1 cellular context compared by ENCODE assay signal in the genomic region with DNA sequence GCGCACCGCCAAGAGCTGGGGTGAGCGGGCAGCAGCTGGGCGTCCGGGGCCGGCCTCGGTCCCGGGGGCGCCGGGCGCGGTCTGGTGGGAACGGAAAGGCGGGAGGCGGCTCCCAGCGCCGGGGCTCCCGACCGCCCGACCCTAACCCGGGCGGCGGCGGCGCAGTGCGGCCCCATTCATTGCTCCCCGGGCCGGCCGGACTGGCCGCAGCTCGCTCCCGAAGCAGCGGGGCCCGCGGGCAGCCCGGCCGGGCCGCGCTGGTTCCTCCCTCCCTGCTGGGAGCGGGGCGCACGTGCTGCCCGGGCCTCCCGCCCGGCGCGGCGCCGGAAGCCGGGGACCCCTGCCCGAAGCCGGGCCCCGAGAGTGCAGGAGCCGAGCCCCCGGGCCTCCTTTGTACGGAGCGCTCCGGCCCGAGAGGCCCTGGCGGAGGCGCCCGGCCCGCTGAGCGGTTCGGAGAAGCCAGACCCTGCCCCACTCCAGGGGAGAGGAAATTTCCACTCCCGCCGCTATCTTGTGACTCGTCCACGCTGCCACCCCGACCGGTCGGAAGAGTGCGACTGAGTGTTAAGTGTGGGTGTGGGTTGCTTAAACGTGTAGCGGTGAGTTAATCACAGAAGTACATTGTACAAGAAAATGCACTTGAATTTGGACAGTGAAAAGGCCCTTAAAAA.
TF ChIP-seq lines count a peak whose summit lies in the region.

No MANE protein-coding gene starts in this region.

TF ChIP-seq in HepG2, 621 proteins besides CTCF, POLR2A, EP300 and RAD21 (continued from another document and continues in another):
- TF ChIP-seq, protein P1, sequence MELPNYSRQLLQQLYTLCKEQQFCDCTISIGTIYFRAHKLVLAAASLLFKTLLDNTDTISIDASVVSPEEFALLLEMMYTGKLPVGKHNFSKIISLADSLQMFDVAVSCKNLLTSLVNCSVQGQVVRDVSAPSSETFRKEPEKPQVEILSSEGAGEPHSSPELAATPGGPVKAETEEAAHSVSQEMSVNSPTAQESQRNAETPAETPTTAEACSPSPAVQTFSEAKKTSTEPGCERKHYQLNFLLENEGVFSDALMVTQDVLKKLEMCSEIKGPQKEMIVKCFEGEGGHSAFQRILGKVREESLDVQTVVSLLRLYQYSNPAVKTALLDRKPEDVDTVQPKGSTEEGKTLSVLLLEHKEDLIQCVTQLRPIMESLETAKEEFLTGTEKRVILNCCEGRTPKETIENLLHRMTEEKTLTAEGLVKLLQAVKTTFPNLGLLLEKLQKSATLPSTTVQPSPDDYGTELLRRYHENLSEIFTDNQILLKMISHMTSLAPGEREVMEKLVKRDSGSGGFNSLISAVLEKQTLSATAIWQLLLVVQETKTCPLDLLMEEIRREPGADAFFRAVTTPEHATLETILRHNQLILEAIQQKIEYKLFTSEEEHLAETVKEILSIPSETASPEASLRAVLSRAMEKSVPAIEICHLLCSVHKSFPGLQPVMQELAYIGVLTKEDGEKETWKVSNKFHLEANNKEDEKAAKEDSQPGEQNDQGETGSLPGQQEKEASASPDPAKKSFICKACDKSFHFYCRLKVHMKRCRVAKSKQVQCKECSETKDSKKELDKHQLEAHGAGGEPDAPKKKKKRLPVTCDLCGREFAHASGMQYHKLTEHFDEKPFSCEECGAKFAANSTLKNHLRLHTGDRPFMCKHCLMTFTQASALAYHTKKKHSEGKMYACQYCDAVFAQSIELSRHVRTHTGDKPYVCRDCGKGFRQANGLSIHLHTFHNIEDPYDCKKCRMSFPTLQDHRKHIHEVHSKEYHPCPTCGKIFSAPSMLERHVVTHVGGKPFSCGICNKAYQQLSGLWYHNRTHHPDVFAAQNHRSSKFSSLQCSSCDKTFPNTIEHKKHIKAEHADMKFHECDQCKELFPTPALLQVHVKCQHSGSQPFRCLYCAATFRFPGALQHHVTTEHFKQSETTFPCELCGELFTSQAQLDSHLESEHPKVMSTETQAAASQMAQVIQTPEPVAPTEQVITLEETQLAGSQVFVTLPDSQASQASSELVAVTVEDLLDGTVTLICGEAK (IDR thresholded peaks at IDR 0.05), result no peak
- TF ChIP-seq, protein P1 (CRISPR knock-in tag; IDR thresholded peaks at IDR 0.05), result no peak
- TF ChIP-seq PAX8 (CRISPR knock-in tag; IDR thresholded peaks at IDR 0.05; ENCODE audit: borderline replicate concordance), result no peak
- TF ChIP-seq JUNB (CRISPR knock-in tag; IDR thresholded peaks at IDR 0.05; ENCODE audit: borderline replicate concordance), result no peak
- TF ChIP-seq, protein P2, sequence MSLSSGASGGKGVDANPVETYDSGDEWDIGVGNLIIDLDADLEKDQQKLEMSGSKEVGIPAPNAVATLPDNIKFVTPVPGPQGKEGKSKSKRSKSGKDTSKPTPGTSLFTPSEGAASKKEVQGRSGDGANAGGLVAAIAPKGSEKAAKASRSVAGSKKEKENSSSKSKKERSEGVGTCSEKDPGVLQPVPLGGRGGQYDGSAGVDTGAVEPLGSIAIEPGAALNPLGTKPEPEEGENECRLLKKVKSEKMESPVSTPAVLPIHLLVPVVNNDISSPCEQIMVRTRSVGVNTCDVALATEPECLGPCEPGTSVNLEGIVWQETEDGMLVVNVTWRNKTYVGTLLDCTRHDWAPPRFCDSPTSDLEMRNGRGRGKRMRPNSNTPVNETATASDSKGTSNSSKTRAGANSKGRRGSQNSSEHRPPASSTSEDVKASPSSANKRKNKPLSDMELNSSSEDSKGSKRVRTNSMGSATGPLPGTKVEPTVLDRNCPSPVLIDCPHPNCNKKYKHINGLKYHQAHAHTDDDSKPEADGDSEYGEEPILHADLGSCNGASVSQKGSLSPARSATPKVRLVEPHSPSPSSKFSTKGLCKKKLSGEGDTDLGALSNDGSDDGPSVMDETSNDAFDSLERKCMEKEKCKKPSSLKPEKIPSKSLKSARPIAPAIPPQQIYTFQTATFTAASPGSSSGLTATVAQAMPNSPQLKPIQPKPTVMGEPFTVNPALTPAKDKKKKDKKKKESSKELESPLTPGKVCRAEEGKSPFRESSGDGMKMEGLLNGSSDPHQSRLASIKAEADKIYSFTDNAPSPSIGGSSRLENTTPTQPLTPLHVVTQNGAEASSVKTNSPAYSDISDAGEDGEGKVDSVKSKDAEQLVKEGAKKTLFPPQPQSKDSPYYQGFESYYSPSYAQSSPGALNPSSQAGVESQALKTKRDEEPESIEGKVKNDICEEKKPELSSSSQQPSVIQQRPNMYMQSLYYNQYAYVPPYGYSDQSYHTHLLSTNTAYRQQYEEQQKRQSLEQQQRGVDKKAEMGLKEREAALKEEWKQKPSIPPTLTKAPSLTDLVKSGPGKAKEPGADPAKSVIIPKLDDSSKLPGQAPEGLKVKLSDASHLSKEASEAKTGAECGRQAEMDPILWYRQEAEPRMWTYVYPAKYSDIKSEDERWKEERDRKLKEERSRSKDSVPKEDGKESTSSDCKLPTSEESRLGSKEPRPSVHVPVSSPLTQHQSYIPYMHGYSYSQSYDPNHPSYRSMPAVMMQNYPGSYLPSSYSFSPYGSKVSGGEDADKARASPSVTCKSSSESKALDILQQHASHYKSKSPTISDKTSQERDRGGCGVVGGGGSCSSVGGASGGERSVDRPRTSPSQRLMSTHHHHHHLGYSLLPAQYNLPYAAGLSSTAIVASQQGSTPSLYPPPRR (CRISPR knock-in tag; IDR thresholded peaks at IDR 0.05; ENCODE audit: borderline replicate concordance), result no peak
- TF ChIP-seq KDM5B (CRISPR knock-in tag; IDR thresholded peaks at IDR 0.05; ENCODE audit: borderline replicate concordance), result peak; percentile 53; the same call in 1 of the 2 replicates
- no peak for TF ChIP-seq DR1 (CRISPR knock-in tag; IDR thresholded peaks at IDR 0.05)
- TF ChIP-seq HHEX (CRISPR knock-in tag; IDR thresholded peaks at IDR 0.05), result no peak
- peak; percentile 44 for TF ChIP-seq AGO1 (IDR thresholded peaks at IDR 0.05; ENCODE audit: low read depth, low read length, poor library complexity, severe bottlenecking)
- TF ChIP-seq ZNF713 (CRISPR knock-in tag; IDR thresholded peaks at IDR 0.05), result no peak
- TF ChIP-seq, protein P3, sequence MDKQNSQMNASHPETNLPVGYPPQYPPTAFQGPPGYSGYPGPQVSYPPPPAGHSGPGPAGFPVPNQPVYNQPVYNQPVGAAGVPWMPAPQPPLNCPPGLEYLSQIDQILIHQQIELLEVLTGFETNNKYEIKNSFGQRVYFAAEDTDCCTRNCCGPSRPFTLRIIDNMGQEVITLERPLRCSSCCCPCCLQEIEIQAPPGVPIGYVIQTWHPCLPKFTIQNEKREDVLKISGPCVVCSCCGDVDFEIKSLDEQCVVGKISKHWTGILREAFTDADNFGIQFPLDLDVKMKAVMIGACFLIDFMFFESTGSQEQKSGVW (CRISPR knock-in tag; IDR thresholded peaks at IDR 0.05; ENCODE audit: borderline replicate concordance), result no peak
- TF ChIP-seq, protein P4, sequence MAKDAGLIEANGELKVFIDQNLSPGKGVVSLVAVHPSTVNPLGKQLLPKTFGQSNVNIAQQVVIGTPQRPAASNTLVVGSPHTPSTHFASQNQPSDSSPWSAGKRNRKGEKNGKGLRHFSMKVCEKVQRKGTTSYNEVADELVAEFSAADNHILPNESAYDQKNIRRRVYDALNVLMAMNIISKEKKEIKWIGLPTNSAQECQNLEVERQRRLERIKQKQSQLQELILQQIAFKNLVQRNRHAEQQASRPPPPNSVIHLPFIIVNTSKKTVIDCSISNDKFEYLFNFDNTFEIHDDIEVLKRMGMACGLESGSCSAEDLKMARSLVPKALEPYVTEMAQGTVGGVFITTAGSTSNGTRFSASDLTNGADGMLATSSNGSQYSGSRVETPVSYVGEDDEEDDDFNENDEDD (CRISPR knock-in tag; IDR thresholded peaks at IDR 0.05; ENCODE audit: borderline replicate concordance), result peak; percentile 25; the same call in 1 of the 2 replicates
- no peak for TF ChIP-seq ZNF878 (CRISPR knock-in tag; IDR thresholded peaks at IDR 0.05)
- no peak for TF ChIP-seq POLR2AphosphoS2 (IDR thresholded peaks at IDR 0.05; ENCODE audit: low read depth, low read length)
- TF ChIP-seq, protein P5, sequence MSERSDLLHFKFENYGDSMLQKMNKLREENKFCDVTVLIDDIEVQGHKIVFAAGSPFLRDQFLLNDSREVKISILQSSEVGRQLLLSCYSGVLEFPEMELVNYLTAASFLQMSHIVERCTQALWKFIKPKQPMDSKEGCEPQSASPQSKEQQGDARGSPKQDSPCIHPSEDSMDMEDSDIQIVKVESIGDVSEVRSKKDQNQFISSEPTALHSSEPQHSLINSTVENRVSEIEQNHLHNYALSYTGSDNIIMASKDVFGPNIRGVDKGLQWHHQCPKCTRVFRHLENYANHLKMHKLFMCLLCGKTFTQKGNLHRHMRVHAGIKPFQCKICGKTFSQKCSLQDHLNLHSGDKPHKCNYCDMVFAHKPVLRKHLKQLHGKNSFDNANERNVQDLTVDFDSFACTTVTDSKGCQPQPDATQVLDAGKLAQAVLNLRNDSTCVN (CRISPR knock-in tag; IDR thresholded peaks at IDR 0.05; ENCODE audit: borderline replicate concordance), result no peak; the same call in 1 of the 2 replicates
- no peak for TF ChIP-seq ZNF569 (CRISPR knock-in tag; IDR thresholded peaks at IDR 0.05; ENCODE audit: borderline replicate concordance)
- no peak for TF ChIP-seq ZNF143 (CRISPR knock-in tag; IDR thresholded peaks at IDR 0.05)
- TF ChIP-seq ZNF282 (IDR thresholded peaks at IDR 0.05; ENCODE audit: partially characterized antibody), result no peak
- TF ChIP-seq HOXA5 (CRISPR knock-in tag; IDR thresholded peaks at IDR 0.05), result no peak
- TF ChIP-seq, protein P6, sequence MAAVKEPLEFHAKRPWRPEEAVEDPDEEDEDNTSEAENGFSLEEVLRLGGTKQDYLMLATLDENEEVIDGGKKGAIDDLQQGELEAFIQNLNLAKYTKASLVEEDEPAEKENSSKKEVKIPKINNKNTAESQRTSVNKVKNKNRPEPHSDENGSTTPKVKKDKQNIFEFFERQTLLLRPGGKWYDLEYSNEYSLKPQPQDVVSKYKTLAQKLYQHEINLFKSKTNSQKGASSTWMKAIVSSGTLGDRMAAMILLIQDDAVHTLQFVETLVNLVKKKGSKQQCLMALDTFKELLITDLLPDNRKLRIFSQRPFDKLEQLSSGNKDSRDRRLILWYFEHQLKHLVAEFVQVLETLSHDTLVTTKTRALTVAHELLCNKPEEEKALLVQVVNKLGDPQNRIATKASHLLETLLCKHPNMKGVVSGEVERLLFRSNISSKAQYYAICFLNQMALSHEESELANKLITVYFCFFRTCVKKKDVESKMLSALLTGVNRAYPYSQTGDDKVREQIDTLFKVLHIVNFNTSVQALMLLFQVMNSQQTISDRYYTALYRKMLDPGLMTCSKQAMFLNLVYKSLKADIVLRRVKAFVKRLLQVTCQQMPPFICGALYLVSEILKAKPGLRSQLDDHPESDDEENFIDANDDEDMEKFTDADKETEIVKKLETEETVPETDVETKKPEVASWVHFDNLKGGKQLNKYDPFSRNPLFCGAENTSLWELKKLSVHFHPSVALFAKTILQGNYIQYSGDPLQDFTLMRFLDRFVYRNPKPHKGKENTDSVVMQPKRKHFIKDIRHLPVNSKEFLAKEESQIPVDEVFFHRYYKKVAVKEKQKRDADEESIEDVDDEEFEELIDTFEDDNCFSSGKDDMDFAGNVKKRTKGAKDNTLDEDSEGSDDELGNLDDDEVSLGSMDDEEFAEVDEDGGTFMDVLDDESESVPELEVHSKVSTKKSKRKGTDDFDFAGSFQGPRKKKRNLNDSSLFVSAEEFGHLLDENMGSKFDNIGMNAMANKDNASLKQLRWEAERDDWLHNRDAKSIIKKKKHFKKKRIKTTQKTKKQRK (IDR thresholded peaks at IDR 0.05; ENCODE audit: low read length), result no peak
- TF ChIP-seq ZNF775 (CRISPR knock-in tag; IDR thresholded peaks at IDR 0.05; ENCODE audit: borderline replicate concordance), result no peak
- no peak for TF ChIP-seq ZNF382 (CRISPR knock-in tag; IDR thresholded peaks at IDR 0.05; ENCODE audit: borderline replicate concordance)
- TF ChIP-seq ZNF160 (CRISPR knock-in tag; IDR thresholded peaks at IDR 0.05), result no peak
- TF ChIP-seq PHB2 (IDR thresholded peaks at IDR 0.05; ENCODE audit: partially characterized antibody), result no peak
- TF ChIP-seq, protein P7, sequence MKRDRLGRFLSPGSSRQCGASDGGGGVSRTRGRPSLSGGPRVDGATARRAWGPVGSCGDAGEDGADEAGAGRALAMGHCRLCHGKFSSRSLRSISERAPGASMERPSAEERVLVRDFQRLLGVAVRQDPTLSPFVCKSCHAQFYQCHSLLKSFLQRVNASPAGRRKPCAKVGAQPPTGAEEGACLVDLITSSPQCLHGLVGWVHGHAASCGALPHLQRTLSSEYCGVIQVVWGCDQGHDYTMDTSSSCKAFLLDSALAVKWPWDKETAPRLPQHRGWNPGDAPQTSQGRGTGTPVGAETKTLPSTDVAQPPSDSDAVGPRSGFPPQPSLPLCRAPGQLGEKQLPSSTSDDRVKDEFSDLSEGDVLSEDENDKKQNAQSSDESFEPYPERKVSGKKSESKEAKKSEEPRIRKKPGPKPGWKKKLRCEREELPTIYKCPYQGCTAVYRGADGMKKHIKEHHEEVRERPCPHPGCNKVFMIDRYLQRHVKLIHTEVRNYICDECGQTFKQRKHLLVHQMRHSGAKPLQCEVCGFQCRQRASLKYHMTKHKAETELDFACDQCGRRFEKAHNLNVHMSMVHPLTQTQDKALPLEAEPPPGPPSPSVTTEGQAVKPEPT (CRISPR knock-in tag; IDR thresholded peaks at IDR 0.05; ENCODE audit: low read depth), result no peak
